12 cellular contexts compared by ENCODE assay signal in genomic region chr9:92327283-92327850, GRCh38. TPM values are rescaled to one million over a fixed set of nuclear protein-coding genes. Genes with fewer than 3 reads are reported as not detected.
DNase-seq lines count a peak whose midpoint lies in the region; ATAC-seq, FAIRE-seq and TF ChIP-seq lines count a peak whose summit lies in the region.
"Had no signal": no experiment of that assay in that cellular context is flagged by ENCODE, and none has a peak within 500 bp of the region (broad histone marks: within the 10 kb centered on the region; RNA-seq: fewer than 3 reads in every experiment).

No MANE protein-coding gene starts in this region.

- WGBS in small intestine, 3 donors = 66 to 79% (median 76%) methylated on average over 2 of the region's 2 CpGs

- H3K27ac ChIP-seq in small intestine (ENCODE audit: low read depth in 1 of 2, low read length in 1 of 2) = no peak overlapping the region
- H3K27ac ChIP-seq: spleen, WERI-Rb-1 had no signal

- H3K27me3 ChIP-seq in bronchial epithelial cell (ENCODE audit: control insufficient read depth, insufficient read depth, low read length) (no peaks in the 10 kb centered on the region), small intestine (ENCODE audit: control insufficient read depth in 2 of 2, insufficient read depth in 2 of 2, low read length in 2 of 2) (no peaks in the 10 kb centered on the region)
- H3K27me3 ChIP-seq: spleen had no signal

- FAIRE-seq in bronchial epithelial cell (lab: Jason Lieb, UNC) (no peak), small intestine (lab: Jason Lieb, UNC) (no peak)
- FAIRE-seq: RCC 7860 had no signal

- no peak overlapping the region for H3K4me3 ChIP-seq in bronchial epithelial cell (ENCODE audit: low read depth, low read length)
- H3K4me3 ChIP-seq in small intestine (ENCODE audit: low read depth in 1 of 2, low read length in 2 of 2) = no peak overlapping the region

- TF ChIP-seq CTCF in bronchial epithelial cell (IDR thresholded peaks at IDR 0.05; ENCODE audit: insufficient read depth, low read length, severe bottlenecking) = no peak

- H3K9me3 ChIP-seq in small intestine (ENCODE audit: control insufficient read depth, low read depth) = no peaks in the 10 kb centered on the region
- H3K9me3 ChIP-seq: spleen had no signal

- no peaks in the 10 kb centered on the region for H3K9me3 Mint-ChIP-seq in activated naive CD4-positive, alpha-beta T cell treated with anti-CD3 and anti-CD28 coated beads, Interleukin-2, amount 50 U/mL, for 24 hours
- H3K9me3 Mint-ChIP-seq in stimulated activated effector memory CD8-positive, alpha-beta T cell treated with anti-CD3 and anti-CD28 coated beads, Interleukin-12 subunit alpha, Interleukin-12 subunit beta, amount 100 ng/mL, for 72 hours = no peaks in the 10 kb centered on the region
- H3K9me3 Mint-ChIP-seq: effector memory CD8-positive, alpha-beta T cell had no signal

- no peak for DNase-seq in activated naive CD4-positive, alpha-beta T cell (lab: John Stamatoyannopoulos, UW)
- peak; percentile 56 for DNase-seq in NCI-H69 (lab: John Stamatoyannopoulos, UW)
- peak; percentile 81 for DNase-seq in bronchial epithelial cell (ENCODE audit: low read depth)
- no peak for DNase-seq in stimulated activated effector memory CD8-positive, alpha-beta T cell treated with anti-CD3 and anti-CD28 coated beads, Interleukin-12 subunit alpha, Interleukin-12 subunit beta, amount 100 ng/mL, for 72 hours (ENCODE audit: low spot score in 2 of 2)
- no peak for DNase-seq in glomerular visceral epithelial cell (ENCODE audit: extremely low spot score)
- DNase-seq in small intestine = no peak
- DNase-seq: effector memory CD8-positive, alpha-beta T cell; spleen; WERI-Rb-1 had no signal

- H3K27ac Mint-ChIP-seq in activated naive CD4-positive, alpha-beta T cell treated with anti-CD3 and anti-CD28 coated beads, Interleukin-2, amount 50 U/mL, for 24 hours = no peak overlapping the region
- H3K27ac Mint-ChIP-seq in stimulated activated effector memory CD8-positive, alpha-beta T cell treated with anti-CD3 and anti-CD28 coated beads, Interleukin-12 subunit alpha, Interleukin-12 subunit beta, amount 100 ng/mL, for 72 hours = peak overlapping the region; percentile 100
- H3K27ac Mint-ChIP-seq: effector memory CD8-positive, alpha-beta T cell had no signal

- peak overlapping the region; percentile 96 for H3K4me3 Mint-ChIP-seq in activated naive CD4-positive, alpha-beta T cell treated with anti-CD3 and anti-CD28 coated beads, Interleukin-2, amount 50 U/mL, for 24 hours
- peak overlapping the region; percentile 95 for H3K4me3 Mint-ChIP-seq in stimulated activated effector memory CD8-positive, alpha-beta T cell treated with anti-CD3 and anti-CD28 coated beads, Interleukin-12 subunit alpha, Interleukin-12 subunit beta, amount 100 ng/mL, for 72 hours

- H3K4me1 Mint-ChIP-seq in activated naive CD4-positive, alpha-beta T cell treated with anti-CD3 and anti-CD28 coated beads, Interleukin-2, amount 50 U/mL, for 24 hours = peaks cover 30% of the 10 kb centered on the region
- peaks cover 28% of the 10 kb centered on the region for H3K4me1 Mint-ChIP-seq in stimulated activated effector memory CD8-positive, alpha-beta T cell treated with anti-CD3 and anti-CD28 coated beads, Interleukin-12 subunit alpha, Interleukin-12 subunit beta, amount 100 ng/mL, for 72 hours

- TF ChIP-seq POLR2A in GM18505 (IDR thresholded peaks at IDR 0.05; ENCODE audit: borderline replicate concordance, extremely low read depth, insufficient read depth, insufficient read length) = no peak

- H3K27me3 Mint-ChIP-seq in activated naive CD4-positive, alpha-beta T cell treated with anti-CD3 and anti-CD28 coated beads, Interleukin-2, amount 50 U/mL, for 24 hours = no peaks in the 10 kb centered on the region
- H3K27me3 Mint-ChIP-seq: effector memory CD8-positive, alpha-beta T cell had no signal

- H3K36me3 ChIP-seq in bronchial epithelial cell (ENCODE audit: control insufficient read depth, insufficient read depth, low read length) (peaks cover 3% of the 10 kb centered on the region), small intestine (ENCODE audit: control insufficient read depth in 2 of 2, insufficient read depth in 2 of 2, low read length in 2 of 2) (peaks cover under 1 to 2% of the 10 kb centered on the region in 2 donors)

- no peak for ATAC-seq in stimulated activated effector memory CD8-positive, alpha-beta T cell treated with anti-CD3 and anti-CD28 coated beads, Interleukin-12 subunit alpha, Interleukin-12 subunit beta, amount 100 ng/mL, for 72 hours
- no peak for ATAC-seq in GM18505 (IDR thresholded peaks at IDR 0.05; ENCODE audit: unreplicated experiment)
- ATAC-seq: effector memory CD8-positive, alpha-beta T cell had no signal

- H3K4me1 ChIP-seq in small intestine (ENCODE audit: control insufficient read depth in 2 of 2, insufficient read depth in 1 of 2, low read depth in 1 of 2, low read length in 1 of 2) = peaks cover 0 to 8% of the 10 kb centered on the region in 2 donors

- no peaks in the 10 kb centered on the region for H3K36me3 Mint-ChIP-seq in activated naive CD4-positive, alpha-beta T cell treated with anti-CD3 and anti-CD28 coated beads, Interleukin-2, amount 50 U/mL, for 24 hours
- peaks cover 41% of the 10 kb centered on the region for H3K36me3 Mint-ChIP-seq in stimulated activated effector memory CD8-positive, alpha-beta T cell treated with anti-CD3 and anti-CD28 coated beads, Interleukin-12 subunit alpha, Interleukin-12 subunit beta, amount 100 ng/mL, for 72 hours

RNA-seq across cellular contexts. Expression of gene CENPP, which starts 1.6 kb away (rescaled TPM):
- 0.38 and 1.3 TPM in 2 replicates for total RNA-seq in bronchial epithelial cell
- 1 to 10 TPM in 1 of 3 donors, under 1 TPM in 2; 0.22 to 3.3 (median 0.81) TPM for polyA plus RNA-seq in small intestine

RNA-seq across cellular contexts. Expression of gene NOL8, which starts 2.2 kb away (rescaled TPM):
- 15.7 and 19.7 TPM in 2 replicates for total RNA-seq in bronchial epithelial cell
- polyA plus RNA-seq in small intestine = 10 to 100 TPM; 11.3 to 14.8 (median 11.4) TPM

RNA-seq across cellular contexts. Expression of gene IARS1, which starts 33.9 kb away (rescaled TPM):
- total RNA-seq in bronchial epithelial cell = 379 and 631 TPM in 2 replicates
- polyA plus RNA-seq in small intestine = 10 to 100 TPM in 1 of 3 donors, 1 to 10 TPM in 2; 5.1 to 47.3 (median 9.5) TPM

Comparison
In these comparisons a context has a peak if more than half of its experiments do, and no peak if none do; other contexts are left out.
1. DNase-seq: peak in NCI-H69 (single experiment) and bronchial epithelial cell (single experiment); none in activated naive CD4-positive, alpha-beta T cell (0 of 4), stimulated activated effector memory CD8-positive, alpha-beta T cell treated with anti-CD3 and anti-CD28 coated beads, Interleukin-12 subunit alpha, Interleukin-12 subunit beta, amount 100 ng/mL, for 72 hours (0 of 2), glomerular visceral epithelial cell (single experiment) and small intestine (single experiment).